ENCODE assay signal across 17 cellular contexts in the genomic region with DNA sequence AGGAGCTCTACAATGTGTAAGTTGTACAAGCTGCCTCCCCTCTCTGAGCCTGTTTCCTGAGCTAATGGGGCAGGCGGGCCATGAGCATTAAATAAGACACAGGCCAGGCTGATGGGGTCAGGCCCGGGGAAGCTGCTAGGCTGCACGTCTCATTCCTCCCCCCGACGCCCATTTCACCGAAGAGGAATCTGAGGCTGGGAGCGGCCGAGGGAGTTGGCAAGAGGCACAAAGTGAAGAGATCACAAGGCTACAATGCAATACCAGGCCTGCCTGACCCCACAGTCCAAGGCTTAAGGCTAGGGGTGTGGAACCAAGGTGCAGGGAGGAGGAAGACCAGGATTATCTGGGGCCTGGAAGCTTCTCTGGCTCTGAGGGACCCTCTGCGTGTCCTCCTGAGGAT. TPM values are rescaled to one million over a fixed set of nuclear protein-coding genes. Genes with fewer than 3 reads are reported as not detected.
A peak's percentile ranks its signal among the peaks of the same experiment; 100 is the strongest.
DNase-seq lines count a peak whose midpoint lies in the region; ATAC-seq and TF ChIP-seq lines count a peak whose summit lies in the region.
"Had no signal": no experiment of that assay in that cellular context is flagged by ENCODE, and none has a peak within 500 bp of the region (broad histone marks: within the 10 kb centered on the region; RNA-seq: fewer than 3 reads in every experiment).

No MANE protein-coding gene starts in this region.

- H3K36me3 ChIP-seq in esophagus squamous epithelium (peaks cover 0 to 60% (median 8%) of the 10 kb centered on the region in 3 donors), mesodermal cell (ENCODE audit: control insufficient read depth, insufficient read depth, low read length) (peaks cover 91% of the 10 kb centered on the region), upper lobe of right lung (peaks cover 70% of the 10 kb centered on the region), SK-N-SH (replicated peaks in 1 of 2; ENCODE audit: control insufficient read depth in 1 of 2, insufficient read depth in 2 of 2, low read length in 1 of 2) (no peaks in the 10 kb centered on the region)

- TF ChIP-seq POLR2A in esophagus squamous epithelium (IDR thresholded peaks at IDR 0.05) = no peak

- no peaks in the 10 kb centered on the region for H3K9me3 ChIP-seq in esophagus squamous epithelium
- no peaks in the 10 kb centered on the region for H3K9me3 ChIP-seq in mesodermal cell (ENCODE audit: control insufficient read depth, low read length)
- H3K9me3 ChIP-seq in upper lobe of right lung = no peaks in the 10 kb centered on the region
- no peaks in the 10 kb centered on the region for H3K9me3 ChIP-seq in SK-N-SH

- no peak overlapping the region for H3K9ac ChIP-seq in SK-N-SH

- H4K20me1 ChIP-seq in SK-N-SH (ENCODE audit: insufficient read depth) = no peaks in the 10 kb centered on the region

- no peak for TF ChIP-seq EP300 in SK-N-SH (IDR thresholded peaks at IDR 0.05; ENCODE audit: borderline replicate concordance in 1 of 2, low read depth in 1 of 2, low read length in 1 of 2)

- TF ChIP-seq RAD21 in SK-N-SH (IDR thresholded peaks at IDR 0.05; ENCODE audit: low read length) = no peak

- TF ChIP-seq CTCF in esophagus squamous epithelium (IDR thresholded peaks at IDR 0.05) = no peak
- TF ChIP-seq CTCF in upper lobe of right lung (IDR thresholded peaks at IDR 0.05) = no peak
- no peak for TF ChIP-seq CTCF in SK-N-SH (IDR thresholded peaks at IDR 0.05)

- H3K4me1 ChIP-seq in esophagus squamous epithelium = peaks cover 14 to 54% (median 37%) of the 10 kb centered on the region in 3 donors
- H3K4me1 ChIP-seq in mesodermal cell (ENCODE audit: control insufficient read depth, insufficient read depth, low read length, poor library complexity, severe bottlenecking) = peaks cover 35% of the 10 kb centered on the region
- H3K4me1 ChIP-seq in upper lobe of right lung = peaks cover 52% of the 10 kb centered on the region
- H3K4me1 ChIP-seq in SK-N-SH (ENCODE audit: control insufficient read depth in 1 of 2, insufficient read depth in 2 of 2, low read depth in 1 of 2, low read length in 1 of 2) = no peaks in the 10 kb centered on the region; a peak in 1 of 4 replicates

- ATAC-seq in upper lobe of right lung = peak; percentile 37
- ATAC-seq in GM18907 (IDR thresholded peaks at IDR 0.05; ENCODE audit: unreplicated experiment) = no peak
- ATAC-seq in T-cell (replicated peaks in 1 of 4) = no peak

- intact Hi-C loops in esophagus squamous epithelium (cut with DNase I) (no loop called here), upper lobe of right lung (cut with DNase I) (no loop called here)

- no peaks in the 10 kb centered on the region for H3K27me3 Mint-ChIP-seq in T-cell

- no peak overlapping the region for H3K4me2 ChIP-seq in SK-N-SH

- DNase-seq in NCI-H226 (peak; percentile 57), esophagus squamous epithelium (lab: John Stamatoyannopoulos, UW) (no peak), upper lobe of right lung (no peak), SK-N-SH (no peak), T-cell (no peak)
- DNase-seq: amniotic stem cell; islet precursor cell; NCI-H1694; NCI-H526; stimulated activated CD4-positive, alpha-beta T cell treated with anti-CD3 and anti-CD28 coated beads, Interleukin-4, amount 100 ng/mL, for 1 hour had no signal

- H3K4me3 Mint-ChIP-seq in T-cell = no peak overlapping the region
- H3K4me3 Mint-ChIP-seq: activated T-helper 1 cell treated with anti-CD3 and anti-CD28 coated beads, Interleukin-12 subunit alpha, Interleukin-12 subunit beta, Interleukin-2, Interleukin-4 antibody, amounts not matched to agents 30 ng/mL and 10 ng/mL and 1 ng/mL, durations not matched to agents 14 hours and 24 hours and 36 hours had no signal

- WGBS in esophagus squamous epithelium, 2 donors = 54 to 78% methylated on average over 5 to 8 of the region's 9 CpGs
- WGBS in mesodermal cell (ENCODE audit: insufficient coverage in 2 of 2), 2 experiments = 94 to 98% methylated on average over 9 of the region's 9 CpGs
- 88% methylated on average over 9 of the region's 9 CpGs for WGBS in SK-N-SH (ENCODE audit: low lambda C conversion rate)

- H3K36me3 Mint-ChIP-seq in T-cell = no peaks in the 10 kb centered on the region

- CTCF ChIA-PET in SK-N-SH (lab: Yijun Ruan, JAX) = interaction anchor here (1.3 kb wide), 1 partner anchor 20 kb away, joined by 3 read pairs; no protein-coding TSS in a partner anchor
- CTCF ChIA-PET in T-cell (lab: Charles Lee) = no interaction called here

- no peak overlapping the region for H2AFZ ChIP-seq in SK-N-SH (ENCODE audit: low read depth)

- peaks cover under 1 to 10% (median 4%) of the 10 kb centered on the region in 3 donors for H3K4me1 Mint-ChIP-seq in T-cell

- H3K27ac Mint-ChIP-seq in T-cell = no peak overlapping the region
- H3K27ac Mint-ChIP-seq: activated T-helper 1 cell treated with anti-CD3 and anti-CD28 coated beads, Interleukin-12 subunit alpha, Interleukin-12 subunit beta, Interleukin-2, Interleukin-4 antibody, amounts not matched to agents 30 ng/mL and 10 ng/mL and 1 ng/mL, durations not matched to agents 14 hours and 24 hours and 36 hours had no signal

- no peak overlapping the region for H3K4me3 ChIP-seq in esophagus squamous epithelium
- H3K4me3 ChIP-seq in mesodermal cell (ENCODE audit: extremely low read depth, insufficient read depth, low read length, poor library complexity, severe bottlenecking) = no peak overlapping the region
- no peak overlapping the region for H3K4me3 ChIP-seq in upper lobe of right lung
- no peak overlapping the region for H3K4me3 ChIP-seq in SK-N-SH (ENCODE audit: low read depth in 2 of 2, low read length in 1 of 2)

- peak overlapping the region in 3 of 4 donors; percentile 53 to 68 (median 56) for H3K27ac ChIP-seq in esophagus squamous epithelium
- H3K27ac ChIP-seq in mesodermal cell (ENCODE audit: low read depth, low read length, severe bottlenecking) = peak overlapping the region; percentile 41
- H3K27ac ChIP-seq in upper lobe of right lung = peak overlapping the region; percentile 12
- no peak overlapping the region for H3K27ac ChIP-seq in SK-N-SH (ENCODE audit: low read depth in 2 of 2, low read length in 1 of 2)

- POLR2A ChIA-PET in SK-N-SH (lab: Yijun Ruan, JAX) = interaction anchor here (0.8 kb wide), 1 partner anchor 26 kb away, joined by 3 read pairs; no protein-coding TSS in a partner anchor
- POLR2A ChIA-PET in T-cell (lab: Charles Lee) = no interaction called here

- H3K9me3 Mint-ChIP-seq in T-cell = no peaks in the 10 kb centered on the region
- H3K9me3 Mint-ChIP-seq: activated T-helper 1 cell treated with anti-CD3 and anti-CD28 coated beads, Interleukin-12 subunit alpha, Interleukin-12 subunit beta, Interleukin-2, Interleukin-4 antibody, amounts not matched to agents 30 ng/mL and 10 ng/mL and 1 ng/mL, durations not matched to agents 14 hours and 24 hours and 36 hours had no signal

- H3K27me3 ChIP-seq in esophagus squamous epithelium (no peaks in the 10 kb centered on the region), upper lobe of right lung (no peaks in the 10 kb centered on the region), SK-N-SH (ENCODE audit: insufficient read depth) (no peaks in the 10 kb centered on the region)

- H3K9me2 ChIP-seq in SK-N-SH = no peaks in the 10 kb centered on the region

- no peaks in the 10 kb centered on the region for H3K79me2 ChIP-seq in SK-N-SH (ENCODE audit: insufficient read depth)

- no peaks in the 10 kb centered on the region for H3F3A ChIP-seq in SK-N-SH (replicated peaks; ENCODE audit: insufficient read depth)

TF ChIP-seq in SK-N-SH, 30 proteins besides CTCF, POLR2A, EP300 and RAD21 (continues in another document):
- TF ChIP-seq MEF2A (IDR thresholded peaks at IDR 0.05; ENCODE audit: borderline replicate concordance, low read depth) = no peak
- TF ChIP-seq, protein P1, sequence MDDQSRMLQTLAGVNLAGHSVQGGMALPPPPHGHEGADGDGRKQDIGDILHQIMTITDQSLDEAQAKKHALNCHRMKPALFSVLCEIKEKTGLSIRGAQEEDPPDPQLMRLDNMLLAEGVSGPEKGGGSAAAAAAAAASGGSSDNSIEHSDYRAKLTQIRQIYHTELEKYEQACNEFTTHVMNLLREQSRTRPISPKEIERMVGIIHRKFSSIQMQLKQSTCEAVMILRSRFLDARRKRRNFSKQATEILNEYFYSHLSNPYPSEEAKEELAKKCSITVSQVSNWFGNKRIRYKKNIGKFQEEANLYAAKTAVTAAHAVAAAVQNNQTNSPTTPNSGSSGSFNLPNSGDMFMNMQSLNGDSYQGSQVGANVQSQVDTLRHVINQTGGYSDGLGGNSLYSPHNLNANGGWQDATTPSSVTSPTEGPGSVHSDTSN (IDR thresholded peaks at IDR 0.05) = no peak
- no peak for TF ChIP-seq SMC3 (IDR thresholded peaks at IDR 0.05; ENCODE audit: low read depth, low read length)
- TF ChIP-seq, protein P2, sequence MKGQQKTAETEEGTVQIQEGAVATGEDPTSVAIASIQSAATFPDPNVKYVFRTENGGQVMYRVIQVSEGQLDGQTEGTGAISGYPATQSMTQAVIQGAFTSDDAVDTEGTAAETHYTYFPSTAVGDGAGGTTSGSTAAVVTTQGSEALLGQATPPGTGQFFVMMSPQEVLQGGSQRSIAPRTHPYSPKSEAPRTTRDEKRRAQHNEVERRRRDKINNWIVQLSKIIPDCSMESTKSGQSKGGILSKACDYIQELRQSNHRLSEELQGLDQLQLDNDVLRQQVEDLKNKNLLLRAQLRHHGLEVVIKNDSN (IDR thresholded peaks at IDR 0.05; ENCODE audit: borderline replicate concordance, low read depth) = no peak
- TF ChIP-seq RXRA (IDR thresholded peaks at IDR 0.05; ENCODE audit: borderline replicate concordance, low read depth) = no peak
- no peak for TF ChIP-seq FOSL2 (IDR thresholded peaks at IDR 0.05; ENCODE audit: borderline replicate concordance, low read depth)

RNA-seq across cellular contexts. Expression of a gene that starts 19.4 kb away (rescaled TPM):
- total RNA-seq in esophagus squamous epithelium (10 to 100 TPM in 3 of 4 donors, 1 to 10 TPM in 1; 4.5 to 66.0 (median 24.4) TPM), upper lobe of right lung (284 TPM), T-cell (10 to 100 TPM; 13.6 to 53.3 (median 44.9) TPM)
- 443 TPM for polyA plus RNA-seq in mesodermal cell (2013, experiment 1 of 2)
- polyA plus RNA-seq in mesodermal cell (2013, experiment 2 of 2) = 298 TPM
- 43.0 and 53.5 TPM in 2 replicates for polyA plus RNA-seq in SK-N-SH (2012; rRNA removed)
- 26.5 and 37.7 TPM in 2 replicates for polyA plus RNA-seq in SK-N-SH (2012; cell fraction: cytosol; rRNA removed)
- polyA plus RNA-seq in SK-N-SH (2012; cell fraction: nucleus; rRNA removed) = 122 and 155 TPM in 2 replicates

RNA-seq across cellular contexts. Expression of a gene that starts 44.1 kb away (rescaled TPM):
- total RNA-seq in esophagus squamous epithelium (not detected), upper lobe of right lung (not detected), T-cell (not detected)
- polyA plus RNA-seq in mesodermal cell (2013, experiment 1 of 2) = 2.0 TPM
- 3.0 TPM for polyA plus RNA-seq in mesodermal cell (2013, experiment 2 of 2)
- polyA plus RNA-seq in SK-N-SH (2012; rRNA removed) = not detected in 2 replicates
- not detected in 2 replicates for polyA plus RNA-seq in SK-N-SH (2012; cell fraction: cytosol; rRNA removed)
- not detected in 2 replicates for polyA plus RNA-seq in SK-N-SH (2012; cell fraction: nucleus; rRNA removed)
- total RNA-seq: activated T-helper 1 cell treated with anti-CD3 and anti-CD28 coated beads, Interleukin-12 subunit alpha, Interleukin-12 subunit beta, Interleukin-2, Interleukin-4 antibody, amounts not matched to agents 30 ng/mL and 10 ng/mL and 1 ng/mL, durations not matched to agents 14 hours and 24 hours and 36 hours; dermis microvascular lymphatic vessel endothelial cell; H4; pulmonary artery endothelial cell; RPMI7951 had no signal

RNA-seq across cellular contexts. Expression of a gene that starts 58.6 kb away (rescaled TPM):
- total RNA-seq in esophagus squamous epithelium (not detected), upper lobe of right lung (not detected), T-cell (under 1 TPM in 2 of 5 donors, not detected in 3; 0.09 to 0.10 TPM)
- polyA plus RNA-seq in mesodermal cell (2013, experiment 1 of 2) = not detected
- polyA plus RNA-seq in mesodermal cell (2013, experiment 2 of 2) = not detected
- not detected in 2 replicates for polyA plus RNA-seq in SK-N-SH (2012; rRNA removed)
- polyA plus RNA-seq in SK-N-SH (2012; cell fraction: cytosol; rRNA removed) = not detected in 2 replicates
- not detected in 2 replicates for polyA plus RNA-seq in SK-N-SH (2012; cell fraction: nucleus; rRNA removed)
- total RNA-seq: activated T-helper 1 cell treated with anti-CD3 and anti-CD28 coated beads, Interleukin-12 subunit alpha, Interleukin-12 subunit beta, Interleukin-2, Interleukin-4 antibody, amounts not matched to agents 30 ng/mL and 10 ng/mL and 1 ng/mL, durations not matched to agents 14 hours and 24 hours and 36 hours; dermis microvascular lymphatic vessel endothelial cell; H4; pulmonary artery endothelial cell; RPMI7951 had no signal

Comparison
In these comparisons a context has a peak if more than half of its experiments do, and no peak if none do; other contexts are left out.
1. H3K27ac ChIP-seq: peak in esophagus squamous epithelium (3 of 4), mesodermal cell (single experiment) and upper lobe of right lung (single experiment); none in SK-N-SH (0 of 2).